ENCODE assay signal across 21 cellular contexts in genomic region chr1:203239906-203240305, GRCh38. TPM values are rescaled to one million over a fixed set of nuclear protein-coding genes. Genes with fewer than 3 reads are reported as not detected.
"Had no signal": no experiment of that assay in that cellular context is flagged by ENCODE, and none has a peak within 500 bp of the region (broad histone marks: within the 10 kb centered on the region; RNA-seq: fewer than 3 reads in every experiment).

No MANE protein-coding gene starts in this region.

- H3K4me1 ChIP-seq: adrenal gland, breast epithelium, esophagus squamous epithelium, gastroesophageal sphincter, psoas muscle, right atrium auricular region, tibial artery had no signal

- ATAC-seq: gastroesophageal sphincter; naive thymus-derived CD4-positive, alpha-beta T cell; psoas muscle had no signal

- H3K27me3 ChIP-seq: breast epithelium, ovary, right atrium auricular region had no signal

- H3K27ac ChIP-seq: adrenal gland, breast epithelium, coronary artery, esophagus squamous epithelium, gastroesophageal sphincter, ovary, psoas muscle, right atrium auricular region, tibial artery had no signal

- H3K36me3 ChIP-seq: adrenal gland, breast epithelium, esophagus squamous epithelium, gastroesophageal sphincter, ovary, right atrium auricular region, tibial artery had no signal

- H3K4me3 ChIP-seq: adrenal gland, breast epithelium, coronary artery, esophagus squamous epithelium, gastroesophageal sphincter, lung, ovary, psoas muscle, right atrium auricular region, tibial artery had no signal

- DNase-seq: activated CD4-positive, alpha-beta memory T cell treated with anti-CD3 and anti-CD28 coated beads, Interleukin-2, amount 10 ng/mL, durations not matched to agents 7 days and 5 days; activated CD4-positive, alpha-beta T cell treated with anti-CD3 and anti-CD28 coated beads, Interleukin-2, amount 10 ng/mL, durations not matched to agents 24 days and 14 days; activated naive CD4-positive, alpha-beta T cell; adrenal gland; endodermal cell; esophagus squamous epithelium; hypothalamus; islet precursor cell; naive thymus-derived CD4-positive, alpha-beta T cell; ovary; psoas muscle; stimulated activated CD4-positive, alpha-beta T cell treated with anti-CD3 and anti-CD28 coated beads, Interleukin-12 subunit alpha, Interleukin-12 subunit beta, amount 100 ng/mL, for 4 hours; tibial artery had no signal

- H3K9me3 ChIP-seq: ovary, psoas muscle had no signal

RNA-seq across cellular contexts. Expression of gene CHIT1, which starts 10.4 kb away (rescaled TPM):
- total RNA-seq: astrocyte, neural crest cell, right atrium auricular region had no signal
- polyA plus RNA-seq: naive thymus-derived CD4-positive, alpha-beta T cell had no signal

RNA-seq across cellular contexts. Expression of gene CHI3L1, which starts 53.4 kb away (rescaled TPM):
- total RNA-seq: activated CD4-positive, alpha-beta memory T cell treated with anti-CD3 and anti-CD28 coated beads, Interleukin-2, amount 10 ng/mL, durations not matched to agents 7 days and 5 days; activated CD4-positive, alpha-beta T cell treated with anti-CD3 and anti-CD28 coated beads, Interleukin-2, amount 10 ng/mL, durations not matched to agents 24 days and 14 days; neural crest cell; T-helper 2 cell treated with Interferon-gamma antibody and Interleukin-4, amounts not matched to agents 100 ng/mL and 5 ng/mL, for 36 hours had no signal
- polyA plus RNA-seq: naive thymus-derived CD4-positive, alpha-beta T cell had no signal
